ENCODE assay signal across 8 cellular contexts in the genomic region with DNA sequence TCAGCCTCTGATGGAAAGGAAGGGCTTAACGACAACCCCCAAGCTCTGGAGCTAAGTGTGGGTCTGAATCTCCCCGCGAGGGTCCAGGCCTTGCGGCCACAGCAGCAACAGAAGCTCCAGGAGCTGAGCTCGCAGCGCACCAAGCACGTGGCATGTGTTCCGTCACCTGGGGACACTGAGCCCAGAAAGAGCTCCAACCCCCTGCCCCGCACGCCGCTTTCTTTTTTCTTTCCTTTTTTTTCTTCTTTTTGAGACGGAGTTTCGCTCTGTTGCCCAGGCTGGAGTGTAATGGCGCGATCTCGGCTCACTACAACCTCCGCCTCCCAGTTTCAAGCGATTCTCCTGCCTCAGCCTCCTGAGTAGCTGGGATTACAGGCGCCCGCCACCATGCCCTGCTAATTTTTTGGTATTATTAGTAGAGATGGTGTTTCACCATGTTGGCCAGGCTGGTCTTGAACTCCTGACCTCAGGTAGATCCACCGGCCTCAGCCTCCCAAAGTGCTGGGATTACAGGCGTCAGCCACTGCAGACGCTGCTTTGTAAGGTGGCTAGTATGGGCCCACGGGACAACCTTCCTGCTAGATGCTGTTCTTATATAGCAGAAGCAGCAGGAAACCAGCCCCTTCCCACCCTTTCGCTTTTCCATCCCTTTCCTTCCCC. TPM values are rescaled to one million over a fixed set of nuclear protein-coding genes. Genes with fewer than 3 reads are reported as not detected.
DNase-seq lines count a peak whose midpoint lies in the region; ATAC-seq, FAIRE-seq and TF ChIP-seq lines count a peak whose summit lies in the region.

No MANE protein-coding gene starts in this region.

- H3K27me3 Mint-ChIP-seq in activated T-cell treated with anti-CD3 and anti-CD28 coated beads, Interleukin-2, amount 50 U/mL, for 72 hours (ENCODE audit: low read depth), result no peaks in the 10 kb centered on the region
- H3K27me3 Mint-ChIP-seq in activated naive CD8-positive, alpha-beta T cell treated with anti-CD3 and anti-CD28 coated beads for 36 hours, result no peaks in the 10 kb centered on the region
- H3K27me3 Mint-ChIP-seq in type B pancreatic cell, result no peaks in the 10 kb centered on the region

- no peak for FAIRE-seq in HepG2 (lab: Jason Lieb, UNC)

- TF ChIP-seq POLR2A in HepG2 (IDR thresholded peaks at IDR 0.05; ENCODE audit: insufficient read depth in 1 of 2, low read depth in 2 of 2, low read length in 2 of 2) (no peak), lower leg skin (IDR thresholded peaks at IDR 0.05) (no peak)

- H3K4me3 ChIP-seq in HepG2 (replicated peaks in 1 of 3; ENCODE audit: insufficient read depth in 1 of 3, low read depth in 2 of 3, low read length in 3 of 3), result peak overlapping the region; percentile 15 to 55 (median 21); a peak in 3 of 6 replicates
- H3K4me3 ChIP-seq in lower leg skin (ENCODE audit: low read depth, poor library complexity, severe bottlenecking), result no peak overlapping the region

- peaks cover 43% of the 10 kb centered on the region for H3K4me1 Mint-ChIP-seq in activated T-cell treated with anti-CD3 and anti-CD28 coated beads, Interleukin-2, amount 50 U/mL, for 72 hours (ENCODE audit: low read depth)
- peaks cover 25% of the 10 kb centered on the region for H3K4me1 Mint-ChIP-seq in activated naive CD8-positive, alpha-beta T cell treated with anti-CD3 and anti-CD28 coated beads for 36 hours
- H3K4me1 Mint-ChIP-seq in type B pancreatic cell (ENCODE audit: unreplicated experiment), result peaks cover 10% of the 10 kb centered on the region

- in situ Hi-C loops in HepG2 (cut with HindIII; ENCODE audit: extremely low pct_ligation_motif_present, low pct_unique_long_range_greater_than_20kb), result loop anchor here (5.0 kb wide), 1 partner anchor 35 kb away; a partner anchor contains a TSS

- H3K9me3 ChIP-seq in HepG2 (ENCODE audit: low read length), result no peaks in the 10 kb centered on the region

- peak overlapping the region; percentile 84 for H3K4me2 ChIP-seq in HepG2 (ENCODE audit: low read depth, low read length)

- CTCF ChIA-PET in HepG2 (lab: Yijun Ruan, JAX; ENCODE audit: low intra/inter-chr PET ratio, low total read pairs), result no interaction called here

- H3K27ac Mint-ChIP-seq in activated T-cell treated with anti-CD3 and anti-CD28 coated beads, Interleukin-2, amount 50 U/mL, for 72 hours, result no peak overlapping the region
- peak overlapping the region; percentile 45 for H3K27ac Mint-ChIP-seq in activated naive CD8-positive, alpha-beta T cell treated with anti-CD3 and anti-CD28 coated beads for 36 hours
- peak overlapping the region; percentile 63 for H3K27ac Mint-ChIP-seq in type B pancreatic cell

- H3K9me3 Mint-ChIP-seq in activated T-cell treated with anti-CD3 and anti-CD28 coated beads, Interleukin-2, amount 50 U/mL, for 72 hours, result no peaks in the 10 kb centered on the region
- no peaks in the 10 kb centered on the region for H3K9me3 Mint-ChIP-seq in activated naive CD8-positive, alpha-beta T cell treated with anti-CD3 and anti-CD28 coated beads for 36 hours
- no peaks in the 10 kb centered on the region for H3K9me3 Mint-ChIP-seq in type B pancreatic cell

- TF ChIP-seq CTCF in HepG2 (CRISPR knock-in tag; IDR thresholded peaks at IDR 0.05) (no peak), type B pancreatic cell (conservative IDR thresholded peaks at IDR 0.05) (no peak), lower leg skin (IDR thresholded peaks at IDR 0.05) (no peak)

- H3K79me2 ChIP-seq in HepG2 (ENCODE audit: insufficient read depth, low read length), result peaks cover 22% of the 10 kb centered on the region

- H3K36me3 ChIP-seq in HepG2 (replicated peaks in 1 of 2; ENCODE audit: control insufficient read depth in 1 of 2, insufficient read depth in 2 of 2, low read length in 2 of 2), result peaks cover 0 to 4% of the 10 kb centered on the region in 2 experiments; a peak in 1 of 5 replicates

- DNase-seq in activated T-cell treated with anti-CD3 and anti-CD28 coated beads, Interleukin-2, amount 50 U/mL, for 72 hours, result no peak
- no peak for DNase-seq in activated T-cell treated with anti-CD3 and anti-CD28 coated beads, Interleukin-2, amount 50 U/mL, for 1 hour
- no peak for DNase-seq in activated naive CD8-positive, alpha-beta T cell treated with anti-CD3 and anti-CD28 coated beads for 36 hours
- no peak for DNase-seq in HepG2 (ENCODE audit: low spot score)
- DNase-seq in type B pancreatic cell (ENCODE audit: extremely low spot score, unreplicated experiment), result no peak
- no peak for DNase-seq in LoVo (ENCODE audit: low spot score)
- DNase-seq in lower leg skin (ENCODE audit: low spot score in 2 of 2), result no peak

- no TSS peak for BruUV-seq in HepG2 (replicated peaks; lab: Mats Ljungman, UMichigan)

- TF ChIP-seq RAD21 in HepG2 (CRISPR knock-in tag; IDR thresholded peaks at IDR 0.05), result no peak

- no peaks in the 10 kb centered on the region for H4K20me1 ChIP-seq in HepG2 (ENCODE audit: insufficient read depth, low read length)

- intact Hi-C loops in HepG2 (cut with micrococcal nuclease; ENCODE audit: unreplicated experiment) (loop anchor here (1.0 to 10.0 kb wide), 2 partner anchors 34 to 108 kb away; no protein-coding TSS in a partner anchor), lower leg skin (cut with DNase I; ENCODE audit: low total_unique reads) (no loop called here)

- peaks cover 1 to 8% of the 10 kb centered on the region in 2 donors for H3K36me3 Mint-ChIP-seq in activated T-cell treated with anti-CD3 and anti-CD28 coated beads, Interleukin-2, amount 50 U/mL, for 72 hours (ENCODE audit: insufficient read depth in 2 of 2)
- H3K36me3 Mint-ChIP-seq in activated naive CD8-positive, alpha-beta T cell treated with anti-CD3 and anti-CD28 coated beads for 36 hours, result peaks cover 4% of the 10 kb centered on the region
- peaks cover 4% of the 10 kb centered on the region for H3K36me3 Mint-ChIP-seq in type B pancreatic cell

- no peak overlapping the region for H3K27ac ChIP-seq in HepG2 (ENCODE audit: extremely low read length, insufficient read depth, low read length)

- H3K27me3 ChIP-seq in HepG2 (ENCODE audit: control insufficient read depth in 1 of 2, insufficient read depth in 2 of 2, low read length in 2 of 2), result no peaks in the 10 kb centered on the region

- ATAC-seq in activated T-cell treated with anti-CD3 and anti-CD28 coated beads, Interleukin-2, amount 50 U/mL, for 72 hours (replicated peaks in 1 of 2), result no peak
- ATAC-seq in HepG2 (no peak), HG02588 (IDR thresholded peaks at IDR 0.05; ENCODE audit: unreplicated experiment) (no peak)

- H3K4me1 ChIP-seq in HepG2 (ENCODE audit: insufficient read depth, low read length), result peaks cover 69% of the 10 kb centered on the region

- peak overlapping the region; percentile 79 to 80 for H3K4me3 Mint-ChIP-seq in activated T-cell treated with anti-CD3 and anti-CD28 coated beads, Interleukin-2, amount 50 U/mL, for 72 hours
- peak overlapping the region; percentile 59 for H3K4me3 Mint-ChIP-seq in activated naive CD8-positive, alpha-beta T cell treated with anti-CD3 and anti-CD28 coated beads for 36 hours
- H3K4me3 Mint-ChIP-seq in type B pancreatic cell, result peak overlapping the region; percentile 82

- TF ChIP-seq EP300 in HepG2 (IDR thresholded peaks at IDR 0.05; ENCODE audit: low read depth in 2 of 2, low read length in 2 of 2) (no peak), HepG2 (CRISPR knock-in tag; IDR thresholded peaks at IDR 0.05; ENCODE audit: borderline replicate concordance) (no peak)

- WGBS in HepG2 (ENCODE audit: low lambda C conversion rate), result 80% methylated on average over 24 of the region's 25 CpGs
- WGBS in lower leg skin, 2 donors, result 63 to 71% methylated on average over 23 to 25 of the region's 25 CpGs

- H3K9ac ChIP-seq in HepG2 (ENCODE audit: insufficient read depth, low read depth, low read length), result 0 out of 2 replicates have a peak overlapping the region, but pooled peaks have one; percentile 34

- H2AFZ ChIP-seq in HepG2 (ENCODE audit: low read length), result no peak overlapping the region

- POLR2A ChIA-PET in HepG2 (lab: Yijun Ruan, JAX), result interaction anchor here (0.8 to 1.8 kb wide), 5 partner anchors 12 to 44 kb away, joined by 3 to 20 read pairs (median 5); a partner anchor contains a TSS

RNA-seq across cellular contexts. Expression of a gene that starts 0.7 kb away (rescaled TPM):
- total RNA-seq in activated T-cell treated with anti-CD3 and anti-CD28 coated beads, Interleukin-2, amount 50 U/mL, for 72 hours, result 10 to 100 TPM; 72.3 to 85.8 TPM
- 10 to 100 TPM; 50.0 to 50.3 TPM for total RNA-seq in activated naive CD8-positive, alpha-beta T cell treated with anti-CD3 and anti-CD28 coated beads for 36 hours
- total RNA-seq in HepG2 (2016; rRNA removed; fragmentation: Illumina TruSeq; extraction: Trizol) (28.5 and 38.0 TPM in 2 replicates), type B pancreatic cell (ENCODE audit: low replicate concordance) (25.3 and 26.1 TPM in 2 replicates), lower leg skin (10 to 100 TPM; 37.9 to 42.5 (median 40.3) TPM)
- 51.3 and 56.9 TPM in 2 replicates for total RNA-seq in HepG2 (2016; cell fraction: cytosol; rRNA removed; fragmentation: Illumina TruSeq; extraction: Trizol; ENCODE audit: low read depth)
- 23.8 and 37.4 TPM in 2 replicates for total RNA-seq in HepG2 (2016; cell fraction: insoluble cytoplasmic fraction; rRNA removed; fragmentation: Illumina TruSeq; extraction: Trizol)
- total RNA-seq in HepG2 (2016; cell fraction: membrane; rRNA removed; fragmentation: Illumina TruSeq; extraction: Trizol), result 75.6 and 77.4 TPM in 2 replicates
- total RNA-seq in HepG2 (2016; cell fraction: nucleus; rRNA removed; fragmentation: Illumina TruSeq; extraction: Trizol), result 22.8 and 24.6 TPM in 2 replicates
- polyA plus RNA-seq in HepG2 (2011; rRNA removed), result 25.6 and 30.1 TPM in 2 replicates
- 24.2 and 29.8 TPM in 2 replicates for polyA plus RNA-seq in HepG2 (2011; cell fraction: cytosol; rRNA removed)
- polyA plus RNA-seq in HepG2 (2011; cell fraction: nucleus; rRNA removed), result 85.8 and 92.8 TPM in 2 replicates
- polyA plus RNA-seq in HepG2 (2012), result 14.3 and 23.5 TPM in 2 replicates
- polyA plus RNA-seq in HepG2 (2016; cell fraction: cytosol; fragmentation: Illumina TruSeq; extraction: Trizol; ENCODE audit: low read depth), result 52.0 and 56.1 TPM in 2 replicates
- polyA plus RNA-seq in HepG2 (2016; cell fraction: insoluble cytoplasmic fraction; fragmentation: Illumina TruSeq; extraction: Trizol; ENCODE audit: low read depth), result 25.2 and 28.5 TPM in 2 replicates
- polyA plus RNA-seq in HepG2 (2016; cell fraction: membrane; fragmentation: Illumina TruSeq; extraction: Trizol; ENCODE audit: low read depth), result 60.4 and 61.0 TPM in 2 replicates
- polyA plus RNA-seq in HepG2 (2016; cell fraction: nucleus; fragmentation: Illumina TruSeq; extraction: Trizol; ENCODE audit: insufficient read depth, low read depth), result 46.5 and 50.4 TPM in 2 replicates
- 10.0 and 18.7 TPM in 2 replicates for polyA minus RNA-seq in HepG2 (2011; rRNA and poly(A)+ RNA removed; ENCODE audit: low replicate concordance)
- 8.1 and 8.4 TPM in 2 replicates for polyA minus RNA-seq in HepG2 (2011; cell fraction: cytosol; rRNA and poly(A)+ RNA removed)
- 18.6 and 22.9 TPM in 2 replicates for polyA minus RNA-seq in HepG2 (2011; cell fraction: nucleus; rRNA and poly(A)+ RNA removed)

RNA-seq across cellular contexts. Expression of a gene that starts 36.1 kb away (rescaled TPM):
- 10 to 100 TPM; 60.7 to 65.6 TPM for total RNA-seq in activated T-cell treated with anti-CD3 and anti-CD28 coated beads, Interleukin-2, amount 50 U/mL, for 72 hours
- total RNA-seq in activated naive CD8-positive, alpha-beta T cell treated with anti-CD3 and anti-CD28 coated beads for 36 hours, result 10 to 100 TPM; 72.2 to 74.1 TPM
- total RNA-seq in HepG2 (2016; rRNA removed; fragmentation: Illumina TruSeq; extraction: Trizol), result 7.0 and 16.9 TPM in 2 replicates
- total RNA-seq in HepG2 (2016; cell fraction: cytosol; rRNA removed; fragmentation: Illumina TruSeq; extraction: Trizol; ENCODE audit: low read depth), result 8.3 and 8.9 TPM in 2 replicates
- total RNA-seq in HepG2 (2016; cell fraction: insoluble cytoplasmic fraction; rRNA removed; fragmentation: Illumina TruSeq; extraction: Trizol), result 6.0 and 17.5 TPM in 2 replicates
- 10.1 and 13.2 TPM in 2 replicates for total RNA-seq in HepG2 (2016; cell fraction: membrane; rRNA removed; fragmentation: Illumina TruSeq; extraction: Trizol)
- total RNA-seq in HepG2 (2016; cell fraction: nucleus; rRNA removed; fragmentation: Illumina TruSeq; extraction: Trizol), result 24.2 and 26.2 TPM in 2 replicates
- 34.5 and 38.6 TPM in 2 replicates for polyA plus RNA-seq in HepG2 (2011; rRNA removed)
- polyA plus RNA-seq in HepG2 (2011; cell fraction: cytosol; rRNA removed), result 9.0 and 10.4 TPM in 2 replicates
- 190 and 200 TPM in 2 replicates for polyA plus RNA-seq in HepG2 (2011; cell fraction: nucleus; rRNA removed)
- polyA plus RNA-seq in HepG2 (2012), result 8.5 and 20.0 TPM in 2 replicates
- polyA plus RNA-seq in HepG2 (2016; cell fraction: cytosol; fragmentation: Illumina TruSeq; extraction: Trizol; ENCODE audit: low read depth), result 8.6 and 9.1 TPM in 2 replicates
- 8.9 and 10.1 TPM in 2 replicates for polyA plus RNA-seq in HepG2 (2016; cell fraction: insoluble cytoplasmic fraction; fragmentation: Illumina TruSeq; extraction: Trizol; ENCODE audit: low read depth)
- 12.6 and 15.4 TPM in 2 replicates for polyA plus RNA-seq in HepG2 (2016; cell fraction: membrane; fragmentation: Illumina TruSeq; extraction: Trizol; ENCODE audit: low read depth)
- polyA plus RNA-seq in HepG2 (2016; cell fraction: nucleus; fragmentation: Illumina TruSeq; extraction: Trizol; ENCODE audit: insufficient read depth, low read depth), result 68.6 and 68.9 TPM in 2 replicates
- polyA minus RNA-seq in HepG2 (2011; rRNA and poly(A)+ RNA removed; ENCODE audit: low replicate concordance), result 33.1 and 43.4 TPM in 2 replicates
- 8.4 and 8.5 TPM in 2 replicates for polyA minus RNA-seq in HepG2 (2011; cell fraction: cytosol; rRNA and poly(A)+ RNA removed)
- polyA minus RNA-seq in HepG2 (2011; cell fraction: nucleus; rRNA and poly(A)+ RNA removed), result 60.7 and 63.2 TPM in 2 replicates
- 31.4 and 45.4 TPM in 2 replicates for total RNA-seq in type B pancreatic cell (ENCODE audit: low replicate concordance)
- 100 to 1,000 TPM; 106 to 291 (median 178) TPM for total RNA-seq in lower leg skin
